1 cellular context compared by ENCODE assay signal in genomic region chr2:148888003-148888501, GRCh38.
TF ChIP-seq lines count a peak whose summit lies in the region.

No MANE protein-coding gene starts in this region.

TF ChIP-seq in IMR-90, 13 proteins besides CTCF, POLR2A, EP300 and RAD21:
- TF ChIP-seq USF2 (IDR thresholded peaks at IDR 0.05; ENCODE audit: low read depth, low read length) (no peak), FOS (IDR thresholded peaks at IDR 0.05; ENCODE audit: low read depth, low read length) (no peak), RCOR1 (IDR thresholded peaks at IDR 0.05; ENCODE audit: insufficient replicate concordance, low read length) (no peak), CEBPB (IDR thresholded peaks at IDR 0.05; ENCODE audit: low read depth, low read length) (no peak), MXI1 (IDR thresholded peaks at IDR 0.05; ENCODE audit: borderline replicate concordance, low read depth, low read length) (no peak), RFX5 (IDR thresholded peaks at IDR 0.05; ENCODE audit: low read depth, low read length) (no peak), NFE2L2 (IDR thresholded peaks at IDR 0.05; ENCODE audit: low read depth, low read length) (no peak), ELK1 (IDR thresholded peaks at IDR 0.05; ENCODE audit: borderline replicate concordance, low read depth, low read length) (no peak), CHD1 (IDR thresholded peaks at IDR 0.05; ENCODE audit: low read depth, low read length) (no peak), MAFK (IDR thresholded peaks at IDR 0.05; ENCODE audit: low read depth, low read length) (no peak), SMC3 (IDR thresholded peaks at IDR 0.05; ENCODE audit: low read depth, low read length) (no peak), BHLHE40 (IDR thresholded peaks at IDR 0.05; ENCODE audit: low read depth, low read length) (no peak), MAZ (IDR thresholded peaks at IDR 0.05; ENCODE audit: borderline replicate concordance, low read depth, low read length) (no peak)
